8 cellular contexts compared by ENCODE assay signal in the genomic region with DNA sequence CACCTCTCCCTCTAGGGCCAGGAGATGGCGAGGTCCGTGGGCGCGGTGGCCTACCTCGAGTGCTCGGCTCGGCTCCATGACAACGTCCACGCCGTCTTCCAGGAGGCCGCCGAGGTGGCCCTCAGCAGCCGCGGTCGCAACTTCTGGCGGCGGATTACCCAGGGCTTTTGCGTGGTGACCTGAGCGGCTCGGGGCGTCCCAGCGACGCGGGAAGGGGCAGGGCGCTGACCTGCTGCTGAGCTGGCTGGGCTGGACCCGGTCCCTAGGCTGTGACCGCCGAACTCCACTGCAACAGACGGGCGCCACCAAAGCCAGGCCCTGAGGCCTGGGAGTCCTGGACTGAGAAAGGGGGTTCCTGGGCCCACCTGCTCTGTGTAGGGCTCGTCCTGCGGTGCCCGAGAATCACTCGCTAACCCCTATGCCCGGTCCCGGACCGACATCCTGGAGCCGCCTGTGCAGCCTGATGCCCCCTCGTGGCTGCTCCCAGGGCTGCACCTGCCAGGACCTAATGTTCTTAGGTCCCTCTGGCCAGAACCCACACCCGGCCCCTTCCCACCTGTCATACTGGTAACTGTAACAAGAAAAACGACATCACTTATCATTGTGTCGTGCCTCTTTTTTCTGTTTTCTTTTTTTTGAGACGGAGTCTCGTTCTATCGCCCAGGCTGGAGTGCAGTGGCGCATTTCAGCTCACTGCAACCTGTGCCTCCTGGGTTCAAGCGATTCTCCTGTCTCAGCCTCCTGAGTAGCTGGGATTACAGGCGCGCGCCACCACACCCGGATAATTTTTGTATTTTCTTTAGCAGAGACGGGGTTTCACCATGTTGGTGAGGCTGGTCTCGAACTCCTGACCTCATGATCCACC. TPM values are rescaled to one million over a fixed set of nuclear protein-coding genes. Genes with fewer than 3 reads are reported as not detected.
DNase-seq lines count a peak whose midpoint lies in the region; ATAC-seq and TF ChIP-seq lines count a peak whose summit lies in the region.

No MANE protein-coding gene starts in this region.

- peaks cover 4% of the 10 kb centered on the region for H3K27me3 ChIP-seq in effector memory CD4-positive, alpha-beta T cell (replicated peaks; ENCODE audit: control insufficient read depth, insufficient read depth, low read length, poor library complexity, severe bottlenecking)

- H3K36me3 ChIP-seq in effector memory CD4-positive, alpha-beta T cell (ENCODE audit: control insufficient read depth, insufficient read depth, low read length) = no peaks in the 10 kb centered on the region
- no peaks in the 10 kb centered on the region for H3K36me3 ChIP-seq in mucosa of descending colon (ENCODE audit: low read depth)

- TF ChIP-seq POLR2A in GM18505 (IDR thresholded peaks at IDR 0.05; ENCODE audit: borderline replicate concordance, extremely low read depth, insufficient read depth, insufficient read length) = no peak

- intact Hi-C loops in mucosa of descending colon (cut with DNase I, micrococcal nuclease) = no loop called here

- TF ChIP-seq CTCF in GM12865 (IDR thresholded peaks at IDR 0.05; ENCODE audit: insufficient read depth, low read depth, low read length, missing control alignments) (peak; percentile 89), mucosa of descending colon (IDR thresholded peaks at IDR 0.05) (peak; percentile 83)

- H3K4me1 ChIP-seq in effector memory CD4-positive, alpha-beta T cell (ENCODE audit: control insufficient read depth, insufficient read depth, low read length, poor library complexity, severe bottlenecking) = peaks cover 2% of the 10 kb centered on the region
- no peaks in the 10 kb centered on the region for H3K4me1 ChIP-seq in mucosa of descending colon (ENCODE audit: low read depth)

- H3K4me3 ChIP-seq in GM12865 (ENCODE audit: low read depth, low read length) (no peak overlapping the region), mucosa of descending colon (no peak overlapping the region)
- H3K4me3 ChIP-seq in effector memory CD4-positive, alpha-beta T cell (ENCODE audit: insufficient read depth, low read depth, low read length, poor library complexity, severe bottlenecking) = no peak overlapping the region

- H3K9me3 ChIP-seq in effector memory CD4-positive, alpha-beta T cell (ENCODE audit: control insufficient read depth, low read length) = no peaks in the 10 kb centered on the region
- H3K9me3 ChIP-seq in mucosa of descending colon = no peaks in the 10 kb centered on the region

- H3K27ac ChIP-seq in effector memory CD4-positive, alpha-beta T cell (ENCODE audit: insufficient read depth, low read length, poor library complexity, severe bottlenecking) = no peak overlapping the region

- ATAC-seq in mucosa of descending colon (peak; percentile 96), HG03457 (IDR thresholded peaks at IDR 0.05; ENCODE audit: unreplicated experiment) (no peak), GM18505 (IDR thresholded peaks at IDR 0.05; ENCODE audit: unreplicated experiment) (no peak)

- DNase-seq in GM12865 (ENCODE audit: low read depth) (peak; percentile 82), NCI-H526 treated with DMSO at 0.1 percent for 48 hours (lab: John Stamatoyannopoulos, UW) (peak; percentile 22), mucosa of descending colon (peak; percentile 77 to 91 (median 87))
- peak; percentile 88 for DNase-seq in activated CD8-positive, alpha-beta memory T cell treated with anti-CD3 and anti-CD28 coated beads for 24 hours
- peak; percentile 28 to 59 (median 36) for DNase-seq in effector memory CD4-positive, alpha-beta T cell
- peak; percentile 43 to 54 for DNase-seq in stimulated activated CD8-positive, alpha-beta memory T cell treated with anti-CD3 and anti-CD28 coated beads, Interleukin-2, amount 100 ng/mL, for 1 hour (ENCODE audit: low read depth in 2 of 2)

RNA-seq across cellular contexts. Expression of gene RHOD, which starts 15.0 kb away (rescaled TPM):
- 1 to 10 TPM; 3.3 to 7.2 (median 3.9) TPM for total RNA-seq in mucosa of descending colon

RNA-seq across cellular contexts. Expression of gene KDM2A, which starts 47.4 kb away (rescaled TPM):
- 10 to 100 TPM; 67.2 to 84.6 (median 77.1) TPM for total RNA-seq in mucosa of descending colon

RNA-seq across cellular contexts. Expression of gene SYT12, which starts 48.7 kb away (rescaled TPM):
- under 1 TPM in 1 of 3 donors, not detected in 2; 0.09 TPM for total RNA-seq in mucosa of descending colon

Comparison
In these comparisons a context has a peak if more than half of its experiments do, and no peak if none do; other contexts are left out.
1. DNase-seq: peak in every context shown above with its lines; median percentile 88 in activated CD8-positive, alpha-beta memory T cell treated with anti-CD3 and anti-CD28 coated beads for 24 hours; 87 in mucosa of descending colon; 82 in GM12865; 48 in stimulated activated CD8-positive, alpha-beta memory T cell treated with anti-CD3 and anti-CD28 coated beads, Interleukin-2, amount 100 ng/mL, for 1 hour; 36 in effector memory CD4-positive, alpha-beta T cell; 22 in NCI-H526 treated with DMSO at 0.1 percent for 48 hours.